28 cellular contexts compared by ENCODE assay signal in genomic region chr1:110248746-110249145, GRCh38.
"Had no signal": no experiment of that assay in that cellular context is flagged by ENCODE, and none has a peak within 500 bp of the region (broad histone marks: within the 10 kb centered on the region; RNA-seq: fewer than 3 reads in every experiment).

No MANE protein-coding gene starts in this region.

- DNase-seq: activated CD4-positive, alpha-beta memory T cell treated with anti-CD3 and anti-CD28 coated beads, Interleukin-2, amount 10 ng/mL, durations not matched to agents 7 days and 5 days; activated CD4-positive, alpha-beta T cell treated with anti-CD3 and anti-CD28 coated beads for 1 hour; activated CD4-positive, alpha-beta T cell treated with anti-CD3 and anti-CD28 coated beads for 48 hours; activated CD4-positive, CD25-positive, alpha-beta regulatory T cell; activated CD8-positive, alpha-beta memory T cell treated with anti-CD3 and anti-CD28 coated beads for 24 hours; activated CD8-positive, alpha-beta memory T cell treated with anti-CD3 and anti-CD28 coated beads, Interleukin-2, amount 10 ng/mL, durations not matched to agents 7 days and 5 days; activated CD8-positive, alpha-beta memory T cell treated with anti-CD3 and anti-CD28 coated beads, Interleukin-2, amount 50 U/mL, for 48 hours; activated effector memory CD4-positive, alpha-beta T cell treated with anti-CD3 and anti-CD28 coated beads, Interleukin-2, amount 50 U/mL, for 16 hours; activated naive CD4-positive, alpha-beta T cell; activated naive CD4-positive, alpha-beta T cell treated with anti-CD3 and anti-CD28 coated beads, Interleukin-2, amount 50 U/mL, for 16 hours; activated naive CD8-positive, alpha-beta T cell treated with anti-CD3 and anti-CD28 coated beads, Interleukin-2, amount 10 ng/mL, durations not matched to agents 7 days and 5 days; activated T-cell treated with anti-CD3 and anti-CD28 coated beads, Interleukin-2, amount 50 U/mL, for 48 hours; amygdala; NCI-H1092 treated with DMSO at 0.1 percent for 48 hours; NCI-H1417 treated with DMSO at 0.1 percent for 48 hours; NCI-H187 treated with DMSO at 0.1 percent for 48 hours; NCI-H2081; NCI-H345; NCI-H524 treated with DMSO at 0.1 percent for 48 hours; PC-3; Peyer's patch; T1000 had no signal

- H3K27ac ChIP-seq: ascending aorta, cardiac muscle cell, KMS-11, Peyer's patch, RWPE1, SK-N-MC had no signal

- H3K4me3 ChIP-seq: ascending aorta, cardiac muscle cell, Peyer's patch, SK-N-MC had no signal

- H3K4me1 ChIP-seq: ascending aorta, Peyer's patch had no signal

- H3K4me2 ChIP-seq: KMS-11 had no signal

- H3K27me3 ChIP-seq: ascending aorta, cardiac muscle cell, Peyer's patch had no signal

- H3K36me3 ChIP-seq: ascending aorta, cardiac muscle cell, Peyer's patch, WERI-Rb-1 had no signal

- H3K9me3 ChIP-seq: ascending aorta, Peyer's patch had no signal

- H3K9ac ChIP-seq: KMS-11 had no signal
